ENCODE assay signal across 10 cellular contexts in the genomic region with DNA sequence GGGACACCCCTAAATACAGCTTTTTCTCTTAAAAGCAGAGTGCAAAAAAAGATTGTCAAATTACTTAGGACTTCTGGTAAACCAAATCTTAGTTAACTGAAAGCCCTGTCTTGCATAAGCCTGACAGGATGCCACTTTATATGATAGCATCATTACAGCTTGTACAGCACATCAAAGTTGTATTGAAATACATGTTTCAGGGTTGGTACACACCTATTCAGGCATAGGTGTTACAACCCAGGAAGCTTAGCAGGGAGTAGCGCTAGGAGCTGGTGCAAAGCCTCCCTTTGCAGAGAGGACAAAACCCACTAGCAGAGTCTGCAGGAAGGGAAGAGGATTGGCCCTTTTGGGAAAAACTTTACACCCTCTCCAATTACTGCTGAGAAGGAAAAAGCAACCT.
DNase-seq lines count a peak whose midpoint lies in the region; ATAC-seq and TF ChIP-seq lines count a peak whose summit lies in the region.
"Had no signal": no experiment of that assay in that cellular context is flagged by ENCODE, and none has a peak within 500 bp of the region (broad histone marks: within the 10 kb centered on the region; RNA-seq: fewer than 3 reads in every experiment).

No MANE protein-coding gene starts in this region.

- H2AFZ ChIP-seq in PC-3 (ENCODE audit: low read length) = no peak overlapping the region

- peaks cover 6% of the 10 kb centered on the region for H3K9me3 Mint-ChIP-seq in activated CD4-positive, alpha-beta T cell treated with anti-CD3 and anti-CD28 coated beads, Interleukin-2, amount 10 ng/mL, durations not matched to agents 7 days and 5 days
- H3K9me3 Mint-ChIP-seq in stimulated activated naive B cell treated with anti-CD40 and anti-IgM and Interleukin-4, amounts not matched to agents 10 μg/mL and 1 μg/mL and 100 μg/mL, for 72 hours = no peaks in the 10 kb centered on the region
- no peaks in the 10 kb centered on the region for H3K9me3 Mint-ChIP-seq in chondrocyte (ENCODE audit: low read depth)

- TF ChIP-seq CTCF in PC-3 (conservative IDR thresholded peaks at IDR 0.05; ENCODE audit: low read depth, low read length) (no peak), chondrocyte (IDR thresholded peaks at IDR 0.05) (no peak)

- peaks cover 11% of the 10 kb centered on the region for H3K36me3 Mint-ChIP-seq in activated CD4-positive, alpha-beta T cell treated with anti-CD3 and anti-CD28 coated beads, Interleukin-2, amount 10 ng/mL, durations not matched to agents 7 days and 5 days (ENCODE audit: low read depth)
- H3K36me3 Mint-ChIP-seq in stimulated activated naive B cell treated with anti-CD40 and anti-IgM and Interleukin-4, amounts not matched to agents 10 μg/mL and 1 μg/mL and 100 μg/mL, for 72 hours = no peaks in the 10 kb centered on the region
- H3K36me3 Mint-ChIP-seq in chondrocyte (ENCODE audit: low read depth) = no peaks in the 10 kb centered on the region

- H3K9ac ChIP-seq in PC-3 (ENCODE audit: low read length) = no peak overlapping the region

- DNase-seq in activated CD4-positive, alpha-beta T cell treated with anti-CD3 and anti-CD28 coated beads, Interleukin-2, amount 10 ng/mL, durations not matched to agents 7 days and 5 days = peak; percentile 35
- no peak for DNase-seq in activated CD4-positive, alpha-beta T cell treated with anti-CD3 and anti-CD28 coated beads, Interleukin-2, amount 50 U/mL, for 1 hour
- DNase-seq in PC-3 = no peak
- no peak for DNase-seq in effector memory CD4-positive, alpha-beta T cell
- DNase-seq in stimulated activated naive B cell treated with anti-CD40 and anti-IgM and Interleukin-4, amounts not matched to agents 10 μg/mL and 1 μg/mL and 100 μg/mL, for 72 hours = no peak
- DNase-seq in chondrocyte (ENCODE audit: low spot score) = no peak
- no peak for DNase-seq in SIG-M5 treated with dmso at 0.1 percent for 504 hours (lab: John Stamatoyannopoulos, UW; ENCODE audit: unreplicated experiment)
- DNase-seq: NCI-H2081, SHP77 treated with DMSO at 0.1 percent for 48 hours had no signal

- no peaks in the 10 kb centered on the region for H3F3A ChIP-seq in PC-3 (ENCODE audit: low read length, unreplicated experiment)

- no peaks in the 10 kb centered on the region for H3K36me3 ChIP-seq in PC-3 (ENCODE audit: low read depth, low read length)
- no peaks in the 10 kb centered on the region for H3K36me3 ChIP-seq in effector memory CD4-positive, alpha-beta T cell (ENCODE audit: control insufficient read depth, insufficient read depth, low read length)

- POLR2A ChIA-PET in activated CD4-positive, alpha-beta T cell treated with anti-CD3 and anti-CD28 coated beads, Interleukin-2, amount 10 ng/mL, durations not matched to agents 7 days and 5 days (lab: Charles Lee) = interaction anchor here (0.7 kb wide), 1 partner anchor 98 kb away, joined by 5 read pairs; no protein-coding TSS in a partner anchor
- POLR2A ChIA-PET in PC-3 (lab: Charles Lee; ENCODE audit: unreplicated experiment) = interaction anchor here (1.3 kb wide), 1 partner anchor 57 kb away, joined by 10 read pairs; no protein-coding TSS in a partner anchor

- H3K4me2 ChIP-seq in PC-3 (ENCODE audit: low read length) = no peak overlapping the region

- peak overlapping the region; percentile 88 for H3K27ac Mint-ChIP-seq in activated CD4-positive, alpha-beta T cell treated with anti-CD3 and anti-CD28 coated beads, Interleukin-2, amount 10 ng/mL, durations not matched to agents 7 days and 5 days
- peak overlapping the region; percentile 80 for H3K27ac Mint-ChIP-seq in stimulated activated naive B cell treated with anti-CD40 and anti-IgM and Interleukin-4, amounts not matched to agents 10 μg/mL and 1 μg/mL and 100 μg/mL, for 72 hours
- no peak overlapping the region for H3K27ac Mint-ChIP-seq in chondrocyte (ENCODE audit: unreplicated experiment)

- H3K4me3 Mint-ChIP-seq in activated CD4-positive, alpha-beta T cell treated with anti-CD3 and anti-CD28 coated beads, Interleukin-2, amount 10 ng/mL, durations not matched to agents 7 days and 5 days = peak overlapping the region; percentile 64
- peak overlapping the region in 1 of 2 donors; percentile 54 for H3K4me3 Mint-ChIP-seq in stimulated activated naive B cell treated with anti-CD40 and anti-IgM and Interleukin-4, amounts not matched to agents 10 μg/mL and 1 μg/mL and 100 μg/mL, for 72 hours
- H3K4me3 Mint-ChIP-seq in chondrocyte (ENCODE audit: unreplicated experiment) = no peak overlapping the region

- no peaks in the 10 kb centered on the region for H3K9me2 ChIP-seq in PC-3 (replicated peaks; ENCODE audit: low read length)

- H3K27me3 ChIP-seq in PC-3 (ENCODE audit: low read length) = no peaks in the 10 kb centered on the region
- no peaks in the 10 kb centered on the region for H3K27me3 ChIP-seq in effector memory CD4-positive, alpha-beta T cell (replicated peaks; ENCODE audit: control insufficient read depth, insufficient read depth, low read length, poor library complexity, severe bottlenecking)

- H3K27ac ChIP-seq in PC-3 (ENCODE audit: low read length) = peak overlapping the region; percentile 17; the same call in 1 of the 2 replicates
- H3K27ac ChIP-seq in effector memory CD4-positive, alpha-beta T cell (ENCODE audit: insufficient read depth, low read length, poor library complexity, severe bottlenecking) = peak overlapping the region; percentile 57

- no peak overlapping the region for H3K4me3 ChIP-seq in PC-3 (ENCODE audit: low read length)
- H3K4me3 ChIP-seq in effector memory CD4-positive, alpha-beta T cell (ENCODE audit: insufficient read depth, low read depth, low read length, poor library complexity, severe bottlenecking) = no peak overlapping the region

- no peak for ATAC-seq in PC-3
- no peak for ATAC-seq in stimulated activated naive B cell treated with anti-CD40 and anti-IgM and Interleukin-4, amounts not matched to agents 10 μg/mL and 1 μg/mL and 100 μg/mL, for 72 hours (replicated peaks)
- ATAC-seq in HG02884 (IDR thresholded peaks at IDR 0.05; ENCODE audit: unreplicated experiment) = no peak

- peaks cover 93% of the 10 kb centered on the region for H3K4me1 Mint-ChIP-seq in activated CD4-positive, alpha-beta T cell treated with anti-CD3 and anti-CD28 coated beads, Interleukin-2, amount 10 ng/mL, durations not matched to agents 7 days and 5 days
- peaks cover 57 to 83% of the 10 kb centered on the region in 2 donors for H3K4me1 Mint-ChIP-seq in stimulated activated naive B cell treated with anti-CD40 and anti-IgM and Interleukin-4, amounts not matched to agents 10 μg/mL and 1 μg/mL and 100 μg/mL, for 72 hours
- H3K4me1 Mint-ChIP-seq in chondrocyte (ENCODE audit: low read depth) = peaks cover 17% of the 10 kb centered on the region

- intact Hi-C loops in PC-3 (cut with micrococcal nuclease) = no loop called here

- no TSS peak for BruUV-seq in PC-3 (replicated peaks; lab: Mats Ljungman, UMichigan)

- no peaks in the 10 kb centered on the region for H3K79me2 ChIP-seq in PC-3 (ENCODE audit: low read length)

- H3K27me3 Mint-ChIP-seq in activated CD4-positive, alpha-beta T cell treated with anti-CD3 and anti-CD28 coated beads, Interleukin-2, amount 10 ng/mL, durations not matched to agents 7 days and 5 days = no peaks in the 10 kb centered on the region
- no peaks in the 10 kb centered on the region for H3K27me3 Mint-ChIP-seq in stimulated activated naive B cell treated with anti-CD40 and anti-IgM and Interleukin-4, amounts not matched to agents 10 μg/mL and 1 μg/mL and 100 μg/mL, for 72 hours
- no peaks in the 10 kb centered on the region for H3K27me3 Mint-ChIP-seq in chondrocyte (ENCODE audit: low read depth)

- no peaks in the 10 kb centered on the region for H4K20me1 ChIP-seq in PC-3 (ENCODE audit: low read length)

- CTCF ChIA-PET in activated CD4-positive, alpha-beta T cell treated with anti-CD3 and anti-CD28 coated beads, Interleukin-2, amount 10 ng/mL, durations not matched to agents 7 days and 5 days (lab: Charles Lee) = interaction anchor here (0.9 to 3.7 kb wide), 11 partner anchors 11 to 172 kb away, joined by 3 to 21 read pairs (median 4); no protein-coding TSS in a partner anchor
- CTCF ChIA-PET in PC-3 (lab: Charles Lee) = interaction anchor here (1.0 kb wide), 1 partner anchor 171 kb away, joined by 3 read pairs; no protein-coding TSS in a partner anchor

- peaks cover 28% of the 10 kb centered on the region for H3K4me1 ChIP-seq in PC-3 (ENCODE audit: insufficient read depth, low read length)
- peaks cover 26% of the 10 kb centered on the region for H3K4me1 ChIP-seq in effector memory CD4-positive, alpha-beta T cell (ENCODE audit: control insufficient read depth, insufficient read depth, low read length, poor library complexity, severe bottlenecking)

- no peaks in the 10 kb centered on the region for H3K9me3 ChIP-seq in PC-3 (ENCODE audit: low read length)
- H3K9me3 ChIP-seq in effector memory CD4-positive, alpha-beta T cell (ENCODE audit: control insufficient read depth, low read length) = no peaks in the 10 kb centered on the region
